ENCODE assay signal across 11 cellular contexts in the genomic region with DNA sequence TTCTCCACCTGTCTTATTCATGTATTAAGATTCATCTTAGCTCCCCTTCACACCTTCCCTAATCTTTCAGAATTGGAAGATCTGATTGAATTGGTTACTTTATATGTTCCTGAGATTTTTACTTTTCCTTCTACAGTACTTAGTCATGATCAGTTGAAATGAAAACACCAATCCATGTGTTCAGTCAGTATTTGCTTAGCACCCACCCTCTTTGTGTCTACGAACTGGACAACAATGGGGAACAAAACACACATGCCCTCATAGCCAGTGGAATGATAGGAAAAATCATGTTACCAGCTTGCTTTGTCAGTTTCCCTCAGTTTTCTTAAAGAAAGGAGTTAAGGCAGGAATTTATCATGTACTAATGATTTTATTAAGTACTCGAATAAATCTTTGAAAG. TPM values are rescaled to one million over a fixed set of nuclear protein-coding genes. Genes with fewer than 3 reads are reported as not detected.
DNase-seq lines count a peak whose midpoint lies in the region; ATAC-seq, FAIRE-seq and TF ChIP-seq lines count a peak whose summit lies in the region.
"Had no signal": no experiment of that assay in that cellular context is flagged by ENCODE, and none has a peak within 500 bp of the region (broad histone marks: within the 10 kb centered on the region; RNA-seq: fewer than 3 reads in every experiment).

No MANE protein-coding gene starts in this region.

- H3K36me3 ChIP-seq in Caco-2 (ENCODE audit: control insufficient read depth, insufficient read depth, low read length) (no peaks in the 10 kb centered on the region), HUES6 (ENCODE audit: control insufficient read depth, insufficient read depth, low read length) (peaks cover 46% of the 10 kb centered on the region), keratinocyte (ENCODE audit: control insufficient read depth in 2 of 2, extremely low read depth in 1 of 2, insufficient read depth in 2 of 2, low read length in 2 of 2) (peaks cover 2 to 9% of the 10 kb centered on the region in 2 experiments)

- H3K4me3 Mint-ChIP-seq in Caco-2 (ENCODE audit: unreplicated experiment): peak overlapping the region; percentile 99
- H3K4me3 Mint-ChIP-seq in activated naive CD8-positive, alpha-beta T cell treated with anti-CD3 and anti-CD28 coated beads for 36 hours: peak overlapping the region; percentile 98

- no peaks in the 10 kb centered on the region for H3K27me3 Mint-ChIP-seq in Caco-2 (ENCODE audit: insufficient read depth, unreplicated experiment)
- peaks cover 4% of the 10 kb centered on the region for H3K27me3 Mint-ChIP-seq in activated naive CD8-positive, alpha-beta T cell treated with anti-CD3 and anti-CD28 coated beads for 36 hours

- H3K27me3 ChIP-seq in Caco-2 (replicated peaks; ENCODE audit: control insufficient read depth, insufficient read depth, low read length) (no peaks in the 10 kb centered on the region), HUES6 (ENCODE audit: control insufficient read depth, insufficient read depth, low read length) (no peaks in the 10 kb centered on the region), keratinocyte (ENCODE audit: control insufficient read depth, extremely low read depth, insufficient read depth, low read length) (no peaks in the 10 kb centered on the region)
- H3K27me3 ChIP-seq: neutrophil had no signal

- H3K79me2 ChIP-seq in keratinocyte (ENCODE audit: control insufficient read depth, insufficient read depth, low read length): peaks cover 49% of the 10 kb centered on the region

- dilution Hi-C loops in keratinocyte (cut with MboI; ENCODE audit: extremely low pct_ligation_motif_present, low sequenced_read_pairs): no loop called here

- BruUV-seq in Caco-2 (replicated peaks; lab: Mats Ljungman, UMichigan): no TSS peak

- POLR2A ChIA-PET in Caco-2 (lab: Charles Lee): no interaction called here

- intact Hi-C loops in Caco-2 (cut with micrococcal nuclease; ENCODE audit: unreplicated experiment): no loop called here
- intact Hi-C loops in posterior cingulate gyrus (cut with DNase I): no loop called here

- no peaks in the 10 kb centered on the region for H3K9me3 Mint-ChIP-seq in Caco-2 (ENCODE audit: unreplicated experiment)
- peaks cover 2% of the 10 kb centered on the region for H3K9me3 Mint-ChIP-seq in activated naive CD8-positive, alpha-beta T cell treated with anti-CD3 and anti-CD28 coated beads for 36 hours

- H3K27ac ChIP-seq in HUES6 (ENCODE audit: low read depth, low read length): no peak overlapping the region
- H3K27ac ChIP-seq in keratinocyte (ENCODE audit: control insufficient read depth, insufficient read depth, low read length): peak overlapping the region; percentile 22
- H3K27ac ChIP-seq: neutrophil had no signal

- ATAC-seq in GM18520 (IDR thresholded peaks at IDR 0.05; ENCODE audit: unreplicated experiment): no peak

- no peak for FAIRE-seq in keratinocyte (lab: Jason Lieb, UNC)
- FAIRE-seq: RCC 7860 had no signal

- H3K4me2 ChIP-seq in keratinocyte (ENCODE audit: control insufficient read depth, extremely low read depth, insufficient read depth, low read depth, low read length): peak overlapping the region; percentile 100

- no peak for TF ChIP-seq CTCF in Caco-2 (IDR thresholded peaks at IDR 0.05; ENCODE audit: insufficient read depth in 1 of 2, low read depth in 1 of 2, low read length in 1 of 2, severe bottlenecking in 1 of 2, unreplicated experiment in 1 of 2)
- no peak for TF ChIP-seq CTCF in keratinocyte (optimal IDR thresholded peaks at IDR 0.05 in 1 of 3, IDR thresholded peaks at IDR 0.05 in 1 of 3, conservative IDR thresholded peaks at IDR 0.05 in 1 of 3; ENCODE audit: extremely low read depth in 1 of 3, insufficient read depth in 2 of 3, low read length in 3 of 3)

- H3K4me1 Mint-ChIP-seq in Caco-2 (ENCODE audit: low read depth, unreplicated experiment): peaks cover 25% of the 10 kb centered on the region
- peaks cover 24% of the 10 kb centered on the region for H3K4me1 Mint-ChIP-seq in activated naive CD8-positive, alpha-beta T cell treated with anti-CD3 and anti-CD28 coated beads for 36 hours

- no peaks in the 10 kb centered on the region for H4K20me1 ChIP-seq in keratinocyte (ENCODE audit: control insufficient read depth, extremely low read depth, insufficient read depth, low read length)

- H3K9me1 ChIP-seq in keratinocyte (ENCODE audit: control insufficient read depth, extremely low read depth, insufficient read depth, low read length): no peaks in the 10 kb centered on the region

- peaks cover 76% of the 10 kb centered on the region for H3K36me3 Mint-ChIP-seq in Caco-2 (ENCODE audit: insufficient read depth, unreplicated experiment)
- peaks cover 66% of the 10 kb centered on the region for H3K36me3 Mint-ChIP-seq in activated naive CD8-positive, alpha-beta T cell treated with anti-CD3 and anti-CD28 coated beads for 36 hours

- H3K27ac Mint-ChIP-seq in Caco-2 (ENCODE audit: unreplicated experiment): peak overlapping the region; percentile 100
- peak overlapping the region; percentile 100 for H3K27ac Mint-ChIP-seq in activated naive CD8-positive, alpha-beta T cell treated with anti-CD3 and anti-CD28 coated beads for 36 hours

- DNase-seq in Caco-2: no peak
- no peak for DNase-seq in activated naive CD8-positive, alpha-beta T cell treated with anti-CD3 and anti-CD28 coated beads for 36 hours
- no peak for DNase-seq in keratinocyte (ENCODE audit: low read depth, low spot score)
- no peak for DNase-seq in stimulated activated CD4-positive, alpha-beta T cell treated with anti-CD3 and anti-CD28 coated beads, Interleukin-4, amount 100 ng/mL, for 4 hours
- DNase-seq in posterior cingulate gyrus: no peak
- DNase-seq in GM19238 (ENCODE audit: insufficient read length, low spot score): no peak
- DNase-seq: foreskin melanocyte had no signal

- H3K9me3 ChIP-seq in Caco-2 (no peaks in the 10 kb centered on the region), HUES6 (ENCODE audit: control insufficient read depth, insufficient read depth, low read depth, low read length) (no peaks in the 10 kb centered on the region), keratinocyte (ENCODE audit: control insufficient read depth, low read depth, low read length) (no peaks in the 10 kb centered on the region)
- H3K9me3 ChIP-seq: neutrophil had no signal

- CTCF ChIA-PET in Caco-2 (lab: Charles Lee): interaction anchor here (0.9 kb wide), 1 partner anchor 129 kb away, joined by 3 read pairs; no protein-coding TSS in a partner anchor

- no peak overlapping the region for H3K9ac ChIP-seq in HUES6 (ENCODE audit: low read length)
- peak overlapping the region; percentile 2 for H3K9ac ChIP-seq in keratinocyte (ENCODE audit: control insufficient read depth, extremely low read depth, insufficient read depth, low read length)

- H3K4me1 ChIP-seq in Caco-2 (peaks cover 13% of the 10 kb centered on the region; the same call in 1 of the 2 replicates), HUES6 (ENCODE audit: control insufficient read depth, insufficient read depth, low read length) (peaks cover 9% of the 10 kb centered on the region), keratinocyte (ENCODE audit: control insufficient read depth, extremely low read depth, insufficient read depth, low read length) (peaks cover 14% of the 10 kb centered on the region)

- no peak overlapping the region for H2AFZ ChIP-seq in keratinocyte (ENCODE audit: control insufficient read depth, low read length)

- H3K4me3 ChIP-seq in Caco-2 (ENCODE audit: low read depth, low read length): no peak overlapping the region
- H3K4me3 ChIP-seq in HUES6 (ENCODE audit: low read depth, low read length): peak overlapping the region; percentile 98
- H3K4me3 ChIP-seq in keratinocyte (ENCODE audit: control insufficient read depth in 2 of 3, extremely low read depth in 1 of 3, insufficient read depth in 2 of 3, low read depth in 1 of 3, low read length in 3 of 3): peak overlapping the region in 1 of 3 experiments; percentile 8

RNA-seq across cellular contexts. Expression of gene MASTL, which starts 2.0 kb away (rescaled TPM):
- total RNA-seq in Caco-2 (2022): 40.2 and 40.5 TPM in 2 replicates
- 10 to 100 TPM; 33.6 to 34.2 TPM for total RNA-seq in activated naive CD8-positive, alpha-beta T cell treated with anti-CD3 and anti-CD28 coated beads for 36 hours
- polyA plus RNA-seq in keratinocyte: 7.3 to 13.6 TPM (median 9.9 TPM) in 3 replicates
- polyA plus RNA-seq in keratinocyte (2011; ENCODE audit: low read depth): 8.7 TPM
- 4.8 and 8.6 TPM in 2 replicates for polyA plus RNA-seq in keratinocyte (2011; cell fraction: cytosol; rRNA removed)
- 13.0 and 14.5 TPM in 2 replicates for polyA plus RNA-seq in keratinocyte (2011; cell fraction: nucleus; rRNA removed)
- polyA plus RNA-seq in keratinocyte (2012; ENCODE audit: low replicate concordance): 8.3 and 11.4 TPM in 2 replicates
- 1.9 to 9.2 TPM (median 4.5 TPM) in 3 replicates for polyA minus RNA-seq in keratinocyte
- polyA minus RNA-seq in keratinocyte (2011; cell fraction: cytosol; rRNA and poly(A)+ RNA removed): 4.2 TPM
- polyA minus RNA-seq in keratinocyte (2011; cell fraction: nucleus; rRNA and poly(A)+ RNA removed): 5.0 and 10.8 TPM in 2 replicates

RNA-seq across cellular contexts. Expression of gene YME1L1, which starts 3.0 kb away (rescaled TPM):
- total RNA-seq in Caco-2 (2022): 200 and 203 TPM in 2 replicates
- 100 to 1,000 TPM; 125 to 132 TPM for total RNA-seq in activated naive CD8-positive, alpha-beta T cell treated with anti-CD3 and anti-CD28 coated beads for 36 hours
- polyA plus RNA-seq in keratinocyte: 61.2 to 117 TPM (median 71.0 TPM) in 3 replicates
- 50.6 TPM for polyA plus RNA-seq in keratinocyte (2011; ENCODE audit: low read depth)
- 52.6 and 118 TPM in 2 replicates for polyA plus RNA-seq in keratinocyte (2011; cell fraction: cytosol; rRNA removed)
- 51.9 and 67.7 TPM in 2 replicates for polyA plus RNA-seq in keratinocyte (2011; cell fraction: nucleus; rRNA removed)
- polyA plus RNA-seq in keratinocyte (2012; ENCODE audit: low replicate concordance): 61.3 and 73.8 TPM in 2 replicates
- polyA minus RNA-seq in keratinocyte: 8.8 to 80.5 TPM (median 49.4 TPM) in 3 replicates
- polyA minus RNA-seq in keratinocyte (2011; cell fraction: cytosol; rRNA and poly(A)+ RNA removed): 69.8 TPM
- polyA minus RNA-seq in keratinocyte (2011; cell fraction: nucleus; rRNA and poly(A)+ RNA removed): 41.0 and 87.0 TPM in 2 replicates

RNA-seq across cellular contexts. Expression of gene ANKRD26, which starts 56.9 kb away (rescaled TPM):
- 16.2 and 17.5 TPM in 2 replicates for total RNA-seq in Caco-2 (2022)
- 10 to 100 TPM; 10.3 to 12.0 TPM for total RNA-seq in activated naive CD8-positive, alpha-beta T cell treated with anti-CD3 and anti-CD28 coated beads for 36 hours
- polyA plus RNA-seq in keratinocyte: 1.6 to 3.3 TPM (median 1.7 TPM) in 3 replicates
- 19.7 TPM for polyA plus RNA-seq in keratinocyte (2011; ENCODE audit: low read depth)
- 1.2 and 1.9 TPM in 2 replicates for polyA plus RNA-seq in keratinocyte (2011; cell fraction: cytosol; rRNA removed)
- polyA plus RNA-seq in keratinocyte (2011; cell fraction: nucleus; rRNA removed): 3.7 and 4.3 TPM in 2 replicates
- polyA plus RNA-seq in keratinocyte (2012; ENCODE audit: low replicate concordance): 3.2 and 3.9 TPM in 2 replicates
- polyA minus RNA-seq in keratinocyte: 0.59 to 5.4 TPM (median 1.9 TPM) in 3 replicates
- 1.2 TPM for polyA minus RNA-seq in keratinocyte (2011; cell fraction: cytosol; rRNA and poly(A)+ RNA removed)
- polyA minus RNA-seq in keratinocyte (2011; cell fraction: nucleus; rRNA and poly(A)+ RNA removed): 2.8 and 8.2 TPM in 2 replicates
